ENCODE assay signal across 8 cellular contexts in genomic region chr14:104814701-104815100, GRCh38. TPM values are rescaled to one million over a fixed set of nuclear protein-coding genes. Genes with fewer than 3 reads are reported as not detected.
DNase-seq lines count a peak whose midpoint lies in the region; ATAC-seq and TF ChIP-seq lines count a peak whose summit lies in the region.
"Not testable (repeated sequence)": the region's sequence is repeated elsewhere in the genome, so short reads cannot be mapped to it uniquely, and the experiment has no call there.

No MANE protein-coding gene starts in this region.

- H3K4me1 ChIP-seq in adipocyte (ENCODE audit: control insufficient read depth, insufficient read depth, low read length); iPS-18a (ENCODE audit: control insufficient read depth, low read depth, low read length): not testable (repeated sequence)
- H3K4me1 ChIP-seq in neuron (ENCODE audit: insufficient read depth, low read length): peaks cover 11% of the 10 kb centered on the region
- H3K4me1 ChIP-seq in thoracic aorta (ENCODE audit: control insufficient read depth in 1 of 2, low read depth in 2 of 2): peaks cover 7 to 23% of the 10 kb centered on the region in 2 donors

- not testable (repeated sequence) for DNase-seq in CD4-positive, alpha-beta T cell; Jurkat, Clone E6-1 (ENCODE audit: low read depth, low spot score); adipocyte (ENCODE audit: low read depth); endothelial cell (ENCODE audit: low spot score); thoracic aorta (ENCODE audit: low spot score)
- peak; percentile 4 for DNase-seq in WERI-Rb-1

- intact Hi-C loops in CD4-positive, alpha-beta T cell (cut with DNase I, micrococcal nuclease): not testable (repeated sequence)

- peak overlapping the region; percentile 93 for H3K27ac Mint-ChIP-seq in CD4-positive, alpha-beta T cell
- peak overlapping the region; percentile 53 for H3K27ac Mint-ChIP-seq in endothelial cell (ENCODE audit: unreplicated experiment)

- POLR2A ChIA-PET in CD4-positive, alpha-beta T cell (lab: Charles Lee): not testable (repeated sequence)

- CTCF ChIA-PET in CD4-positive, alpha-beta T cell (lab: Charles Lee): not testable (repeated sequence)

- H3K4me1 Mint-ChIP-seq in CD4-positive, alpha-beta T cell (ENCODE audit: low read depth): peaks cover 24% of the 10 kb centered on the region
- H3K4me1 Mint-ChIP-seq in endothelial cell (ENCODE audit: unreplicated experiment): not testable (repeated sequence)

- H3K4me3 Mint-ChIP-seq in CD4-positive, alpha-beta T cell: peak overlapping the region; percentile 92
- peak overlapping the region; percentile 87 for H3K4me3 Mint-ChIP-seq in endothelial cell (ENCODE audit: unreplicated experiment)

- not testable (repeated sequence) for H3K27me3 ChIP-seq in CD4-positive, alpha-beta T cell (ENCODE audit: control insufficient read depth, insufficient read depth, low read length); WERI-Rb-1 (ENCODE audit: insufficient read depth, low read depth, severe bottlenecking); adipocyte (replicated peaks; ENCODE audit: control insufficient read depth, insufficient read depth, low read length); iPS-18a (ENCODE audit: control insufficient read depth, insufficient read depth, low read length); neuron (ENCODE audit: insufficient read depth, low read length); thoracic aorta (replicated peaks; ENCODE audit: insufficient read depth)

- H3K9me3 ChIP-seq in CD4-positive, alpha-beta T cell (ENCODE audit: control insufficient read depth, low read length); WERI-Rb-1 (ENCODE audit: severe bottlenecking); adipocyte (ENCODE audit: control insufficient read depth, low read length); iPS-18a (ENCODE audit: control insufficient read depth, low read depth, low read length); neuron (ENCODE audit: low read length); thoracic aorta: not testable (repeated sequence)

- not testable (repeated sequence) for ATAC-seq in CD4-positive, alpha-beta T cell (ENCODE audit: poor library complexity); thoracic aorta (ENCODE audit: insufficient number of reproducible peaks, low FRiP score, low read depth)

- not testable (repeated sequence) for H2AFZ ChIP-seq in neuron (ENCODE audit: low read depth, low read length)

- H3K36me3 ChIP-seq in WERI-Rb-1: peaks cover 14% of the 10 kb centered on the region
- H3K36me3 ChIP-seq in adipocyte (ENCODE audit: control insufficient read depth, insufficient read depth, low read length, severe bottlenecking); iPS-18a (ENCODE audit: control insufficient read depth, low read depth, low read length); neuron (ENCODE audit: insufficient read depth, low read length); thoracic aorta: not testable (repeated sequence)

- peak overlapping the region; percentile 96 for H3K9ac ChIP-seq in adipocyte (ENCODE audit: low read length)
- not testable (repeated sequence) for H3K9ac ChIP-seq in iPS-18a (ENCODE audit: low read length)

- TF ChIP-seq CTCF in CD4-positive, alpha-beta T cell (IDR thresholded peaks at IDR 0.05); WERI-Rb-1 (IDR thresholded peaks at IDR 0.05; ENCODE audit: low read depth, low read length); endothelial cell (IDR thresholded peaks at IDR 0.05; ENCODE audit: unreplicated experiment); thoracic aorta (IDR thresholded peaks at IDR 0.05): not testable (repeated sequence)

- H3K27ac ChIP-seq in CD4-positive, alpha-beta T cell (ENCODE audit: low read depth, low read length); WERI-Rb-1; iPS-18a (ENCODE audit: low read length): not testable (repeated sequence)
- peak overlapping the region; percentile 92 to 96 for H3K27ac ChIP-seq in thoracic aorta

- H3K27me3 Mint-ChIP-seq in CD4-positive, alpha-beta T cell: not testable (repeated sequence)
- H3K27me3 Mint-ChIP-seq in endothelial cell (ENCODE audit: unreplicated experiment): peaks cover 20% of the 10 kb centered on the region

- H3K9me3 Mint-ChIP-seq in CD4-positive, alpha-beta T cell; endothelial cell (ENCODE audit: unreplicated experiment): not testable (repeated sequence)

- H3K36me3 Mint-ChIP-seq in CD4-positive, alpha-beta T cell (ENCODE audit: low read depth); endothelial cell (ENCODE audit: low read depth, unreplicated experiment): not testable (repeated sequence)

- peak overlapping the region; percentile 96 for H3K4me3 ChIP-seq in Jurkat, Clone E6-1 (ENCODE audit: low read length)
- H3K4me3 ChIP-seq in WERI-Rb-1 (ENCODE audit: low read depth, low read length): peak overlapping the region; percentile 66
- peak overlapping the region; percentile 90 for H3K4me3 ChIP-seq in adipocyte (ENCODE audit: low read length)
- peak overlapping the region; percentile 93 for H3K4me3 ChIP-seq in iPS-18a (ENCODE audit: low read length)
- peak overlapping the region; percentile 87 for H3K4me3 ChIP-seq in neuron (ENCODE audit: low read length)
- peak overlapping the region; percentile 95 for H3K4me3 ChIP-seq in thoracic aorta

RNA-seq across cellular contexts. Expression of gene ZBTB42, which starts 13.8 kb away (rescaled TPM):
- total RNA-seq in CD4-positive, alpha-beta T cell: 1 to 10 TPM; 2.9 to 3.0 TPM
- 4.2 TPM for polyA plus RNA-seq in Jurkat, Clone E6-1 (2012; ENCODE audit: insufficient read depth, insufficient read length)
- total RNA-seq in endothelial cell (ENCODE audit: unreplicated experiment): 2.4 TPM
- 1 to 10 TPM; 3.2 to 4.4 TPM for total RNA-seq in thoracic aorta

RNA-seq across cellular contexts. Expression of gene AKT1, which starts 19.2 kb away (rescaled TPM):
- 10 to 100 TPM; 58.8 to 66.5 TPM for total RNA-seq in CD4-positive, alpha-beta T cell
- 149 TPM for polyA plus RNA-seq in Jurkat, Clone E6-1 (2012; ENCODE audit: insufficient read depth, insufficient read length)
- 133 TPM for total RNA-seq in endothelial cell (ENCODE audit: unreplicated experiment)
- 100 to 1,000 TPM; 158 to 162 TPM for total RNA-seq in thoracic aorta

RNA-seq across cellular contexts. Expression of gene CEP170B, which starts 50.4 kb away (rescaled TPM):
- total RNA-seq in CD4-positive, alpha-beta T cell: 1 to 10 TPM; 4.4 to 4.7 TPM
- 3.6 TPM for polyA plus RNA-seq in Jurkat, Clone E6-1 (2012; ENCODE audit: insufficient read depth, insufficient read length)
- total RNA-seq in endothelial cell (ENCODE audit: unreplicated experiment) (11.3 TPM), thoracic aorta (10 to 100 TPM; 35.2 to 38.2 TPM)
